Comparison of ENCODE assay signal across 20 cellular contexts in genomic region chr22:22032099-22032905, GRCh38. TPM values are rescaled to one million over a fixed set of nuclear protein-coding genes. Genes with fewer than 3 reads are reported as not detected.
DNase-seq lines count a peak whose midpoint lies in the region; ATAC-seq and TF ChIP-seq lines count a peak whose summit lies in the region.
"Had no signal": no experiment of that assay in that cellular context is flagged by ENCODE, and none has a peak within 500 bp of the region (broad histone marks: within the 10 kb centered on the region; RNA-seq: fewer than 3 reads in every experiment).

No MANE protein-coding gene starts in this region.

- H3K4me1 Mint-ChIP-seq in activated B cell treated with CpG ODN at 0.5 μM for 24 hours = peaks cover 85% of the 10 kb centered on the region

- peak overlapping the region; percentile 87 for H3K4me3 ChIP-seq in DOHH2 (ENCODE audit: low read length)
- H3K4me3 ChIP-seq in Karpas-422 (ENCODE audit: low read length) = peak overlapping the region; percentile 63; the same call in 1 of the 2 replicates
- H3K4me3 ChIP-seq in neuronal stem cell (ENCODE audit: low read length in 2 of 2) = no peak overlapping the region
- H3K4me3 ChIP-seq: GM23248, SK-N-MC had no signal

- no peak overlapping the region for H3K4ac ChIP-seq in neuronal stem cell (ENCODE audit: low read length)

- H3K27me3 ChIP-seq in DOHH2 (ENCODE audit: control insufficient read depth, low read length) (no peaks in the 10 kb centered on the region), Karpas-422 (ENCODE audit: low read length) (no peaks in the 10 kb centered on the region), neuronal stem cell (ENCODE audit: control insufficient read depth in 3 of 3, insufficient read depth in 3 of 3, low read depth in 1 of 3, low read length in 3 of 3) (peaks cover 0 to 24% (median 12%) of the 10 kb centered on the region in 3 experiments)

- H3K18ac ChIP-seq in neuronal stem cell (ENCODE audit: low read length) = peak overlapping the region; percentile 49

- H3K4me1 ChIP-seq in DOHH2 (ENCODE audit: control insufficient read depth, low read length) (peaks cover 97% of the 10 kb centered on the region), Karpas-422 (ENCODE audit: low read length) (peaks cover 86% of the 10 kb centered on the region), neuronal stem cell (ENCODE audit: control insufficient read depth in 2 of 2, insufficient read depth in 1 of 2, low read depth in 1 of 2, low read length in 2 of 2) (peaks cover 7 to 23% of the 10 kb centered on the region in 2 donors)

- H3K14ac ChIP-seq in neuronal stem cell (ENCODE audit: low read length) = no peak overlapping the region

- CTCF ChIA-PET in activated B cell treated with CpG ODN at 0.5 μM for 24 hours (lab: Charles Lee) = interaction anchor here (1.2 to 4.6 kb wide), 9 partner anchors 12 to 203 kb away, joined by 3 to 60 read pairs (median 11); no protein-coding TSS in a partner anchor

- H3K79me1 ChIP-seq in neuronal stem cell (ENCODE audit: low read depth, low read length) = no peaks in the 10 kb centered on the region

- H3K23ac ChIP-seq in neuronal stem cell (ENCODE audit: low read depth, low read length, poor library complexity) = peak overlapping the region; percentile 57

- no peak overlapping the region for H2BK120ac ChIP-seq in neuronal stem cell (ENCODE audit: low read depth, low read length)

- intact Hi-C loops in activated B cell treated with CpG ODN at 0.5 μM for 24 hours (cut with micrococcal nuclease) = loop anchor here (10.0 kb wide), 1 partner anchor 692 kb away; no protein-coding TSS in a partner anchor

- no peaks in the 10 kb centered on the region for H3K36me3 Mint-ChIP-seq in activated B cell treated with CpG ODN at 0.5 μM for 24 hours (ENCODE audit: low read depth)
- H3K36me3 Mint-ChIP-seq: CD8-positive, alpha-beta T cell; T-cell had no signal

- H3K9me2 ChIP-seq in DOHH2 (replicated peaks; ENCODE audit: control insufficient read depth, low read length) (no peaks in the 10 kb centered on the region), Karpas-422 (replicated peaks; ENCODE audit: insufficient read depth, low read length) (no peaks in the 10 kb centered on the region)

- POLR2A ChIA-PET in activated B cell treated with CpG ODN at 0.5 μM for 24 hours (lab: Charles Lee) = interaction anchor here (0.5 to 5.1 kb wide), 15 partner anchors 8 to 169 kb away, joined by 3 to 65 read pairs (median 7); partner anchors contain the start of gene TOP3B

- no peaks in the 10 kb centered on the region for H4K20me1 ChIP-seq in DOHH2 (ENCODE audit: control insufficient read depth, insufficient read depth, low read depth, low read length)
- H4K20me1 ChIP-seq in Karpas-422 (ENCODE audit: insufficient read depth, low read depth, low read length) = no peaks in the 10 kb centered on the region

- TF ChIP-seq CTCF in DOHH2 (IDR thresholded peaks at IDR 0.05; ENCODE audit: low read depth, low read length, poor library complexity, severe bottlenecking) (no peak), activated B cell treated with CpG ODN at 0.5 μM for 24 hours (IDR thresholded peaks at IDR 0.05) (no peak)

- peaks cover 36% of the 10 kb centered on the region for H3K36me3 ChIP-seq in DOHH2 (ENCODE audit: control insufficient read depth, low read length)
- H3K36me3 ChIP-seq in Karpas-422 (ENCODE audit: insufficient read depth, low read length) = no peaks in the 10 kb centered on the region
- H3K36me3 ChIP-seq in neuronal stem cell (replicated peaks in 1 of 2; ENCODE audit: control insufficient read depth in 2 of 2, insufficient read depth in 2 of 2, low read length in 2 of 2) = no peaks in the 10 kb centered on the region

- ATAC-seq in activated B cell treated with CpG ODN at 0.5 μM for 24 hours (ENCODE audit: low read depth) = no peak
- no peak for ATAC-seq in GM19035 (IDR thresholded peaks at IDR 0.05; ENCODE audit: unreplicated experiment)
- no peak for ATAC-seq in GM18517 (IDR thresholded peaks at IDR 0.05; ENCODE audit: unreplicated experiment)
- ATAC-seq: CD8-positive, alpha-beta T cell; HCT116; HepG2; Panc1; Right ventricle myocardium inferior; T-cell had no signal

- H3K9me3 ChIP-seq in DOHH2 (ENCODE audit: control insufficient read depth, insufficient read depth, low read length) (no peaks in the 10 kb centered on the region), Karpas-422 (ENCODE audit: low read length) (no peaks in the 10 kb centered on the region), neuronal stem cell (replicated peaks in 1 of 2; ENCODE audit: control insufficient read depth in 2 of 2, insufficient read depth in 1 of 2, low read depth in 1 of 2, low read length in 2 of 2) (no peaks in the 10 kb centered on the region)

- peak overlapping the region; percentile 63 for H3K27ac Mint-ChIP-seq in activated B cell treated with CpG ODN at 0.5 μM for 24 hours
- H3K27ac Mint-ChIP-seq: CD8-positive, alpha-beta T cell; T-cell had no signal

- H3K9me3 Mint-ChIP-seq in activated B cell treated with CpG ODN at 0.5 μM for 24 hours = no peaks in the 10 kb centered on the region
- H3K9me3 Mint-ChIP-seq: CD8-positive, alpha-beta T cell; T-cell had no signal

- peak overlapping the region; percentile 97 for H3K27ac ChIP-seq in DOHH2 (ENCODE audit: low read depth, low read length)
- peak overlapping the region; percentile 97 for H3K27ac ChIP-seq in Karpas-422 (ENCODE audit: low read length)
- no peak overlapping the region for H3K27ac ChIP-seq in neuronal stem cell (replicated peaks; ENCODE audit: low read length)
- H3K27ac ChIP-seq: GM23248, SK-N-MC had no signal

- H2BK12ac ChIP-seq in neuronal stem cell (ENCODE audit: low read length) = no peak overlapping the region

- H3K9ac ChIP-seq in Karpas-422 (ENCODE audit: low read length) = peak overlapping the region; percentile 83
- no peak overlapping the region for H3K9ac ChIP-seq in neuronal stem cell (ENCODE audit: low read depth, low read length, poor library complexity)
- H3K9ac ChIP-seq: GM23248 had no signal

- peaks cover 30% of the 10 kb centered on the region for H3F3A ChIP-seq in DOHH2 (ENCODE audit: control insufficient read depth, insufficient read depth)

- H3K27me3 Mint-ChIP-seq in activated B cell treated with CpG ODN at 0.5 μM for 24 hours = no peaks in the 10 kb centered on the region

- no peak overlapping the region for H4K8ac ChIP-seq in neuronal stem cell (ENCODE audit: low read depth, low read length)

- WGBS in neuronal stem cell (ENCODE audit: extremely low coverage in 2 of 2, insufficient read length in 2 of 2, insufficient replicate concordance in 1 of 2), 2 donors = no CpG with 5 or more reads among the region's 4 CpGs

- peak overlapping the region; percentile 28 for H3K4me3 Mint-ChIP-seq in activated B cell treated with CpG ODN at 0.5 μM for 24 hours
- H3K4me3 Mint-ChIP-seq: CD8-positive, alpha-beta T cell; T-cell had no signal

- DNase-seq in Karpas-422 (no peak), activated B cell treated with CpG ODN at 0.5 μM for 24 hours (no peak), neuronal stem cell (ENCODE audit: low spot score) (no peak), NCI-H2227 treated with DMSO at 0.1 percent for 48 hours (lab: John Stamatoyannopoulos, UW) (no peak), NOMO-1 treated with dmso at 0.1 percent for 144 hours (lab: John Stamatoyannopoulos, UW; ENCODE audit: unreplicated experiment) (no peak)
- DNase-seq: AML-193; CD8-positive, alpha-beta T cell; GM23248; Kasumi-1; NCI-H187 treated with DMSO at 0.1 percent for 48 hours; NCI-H446 treated with DMSO at 0.1 percent for 48 hours; T-cell had no signal

- peak overlapping the region; percentile 17 for H2BK15ac ChIP-seq in neuronal stem cell (ENCODE audit: low read length)

- no peak overlapping the region for H2BK5ac ChIP-seq in neuronal stem cell (ENCODE audit: low read length)

- H2AFZ ChIP-seq in Karpas-422 (ENCODE audit: low read length) (no peak overlapping the region), neuronal stem cell (ENCODE audit: low read length) (no peak overlapping the region)
- H2AFZ ChIP-seq: GM23248 had no signal

- peaks cover 73% of the 10 kb centered on the region for H3K79me2 ChIP-seq in DOHH2 (ENCODE audit: control insufficient read depth, low read length)
- no peaks in the 10 kb centered on the region for H3K79me2 ChIP-seq in Karpas-422 (ENCODE audit: low read length)

- H4K91ac ChIP-seq in neuronal stem cell (ENCODE audit: low read depth, low read length, poor library complexity) = no peak overlapping the region

- H2AK5ac ChIP-seq in neuronal stem cell (ENCODE audit: low read depth, low read length) = peak overlapping the region; percentile 14

- peak overlapping the region; percentile 98 for H3K4me2 ChIP-seq in DOHH2 (ENCODE audit: low read length)
- H3K4me2 ChIP-seq in Karpas-422 (ENCODE audit: low read depth, low read length, poor library complexity, severe bottlenecking) = peak overlapping the region; percentile 76
- H3K4me2 ChIP-seq in neuronal stem cell (ENCODE audit: insufficient read depth, low read length, poor library complexity, severe bottlenecking) = no peak overlapping the region

RNA-seq across cellular contexts. Expression of gene TOP3B, which starts 49.7 kb away (rescaled TPM):
- 38.1 and 72.9 TPM in 2 replicates for total RNA-seq in Karpas-422 (2014; rRNA removed; shearing (Covaris generic); ENCODE audit: low replicate concordance)
- 60.4 and 83.4 TPM in 2 replicates for total RNA-seq in activated B cell treated with CpG ODN at 0.5 μM for 24 hours
- 25.4 TPM for polyA plus RNA-seq in neuronal stem cell (2013, experiment 1 of 2)
- polyA plus RNA-seq in neuronal stem cell (2013, experiment 2 of 2) = 27.0 TPM

Comparison
In these comparisons a context has a peak if more than half of its experiments do, and no peak if none do; other contexts are left out.
1. H3K4me3 ChIP-seq: peak in DOHH2 (single experiment) and Karpas-422 (single experiment); none in neuronal stem cell (0 of 2).